ENCODE assay signal across 1 cellular context in genomic region chr16:30028438-30029093, GRCh38.
TF ChIP-seq lines count a peak whose summit lies in the region.

No MANE protein-coding gene starts in this region.

TF ChIP-seq in HCT116, 20 proteins besides CTCF, POLR2A, EP300 and RAD21 (continued from another document):
- TF ChIP-seq REST (IDR thresholded peaks at IDR 0.05; ENCODE audit: low read depth) = peak; percentile 83
